ENCODE assay signal across 11 cellular contexts in genomic region chr1:6489383-6489765, GRCh38. TPM values are rescaled to one million over a fixed set of nuclear protein-coding genes. Genes with fewer than 3 reads are reported as not detected.
DNase-seq lines count a peak whose midpoint lies in the region; ATAC-seq, FAIRE-seq and TF ChIP-seq lines count a peak whose summit lies in the region.
"Had no signal": no experiment of that assay in that cellular context is flagged by ENCODE, and none has a peak within 500 bp of the region (broad histone marks: within the 10 kb centered on the region; RNA-seq: fewer than 3 reads in every experiment).

No MANE protein-coding gene starts in this region.

- no peak overlapping the region for H3K9ac ChIP-seq in HUES64 (ENCODE audit: low read depth, low read length)
- H3K9ac ChIP-seq in astrocyte (ENCODE audit: low read length), result peak overlapping the region; percentile 96

- H3K4me1 ChIP-seq in CD8-positive, alpha-beta T cell (ENCODE audit: insufficient read depth, low read length), result peaks cover 34% of the 10 kb centered on the region
- H3K4me1 ChIP-seq in HUES64 (ENCODE audit: insufficient read depth, low read length) (peaks cover 22% of the 10 kb centered on the region; the same call in 1 of the 2 replicates), astrocyte (ENCODE audit: insufficient read depth, low read length) (peaks cover 43% of the 10 kb centered on the region)
- peaks cover 23% of the 10 kb centered on the region for H3K4me1 ChIP-seq in CD8-positive, alpha-beta memory T cell (ENCODE audit: insufficient read depth, low read length)

- peaks cover 13% of the 10 kb centered on the region for H3K27me3 Mint-ChIP-seq in CD8-positive, alpha-beta T cell (ENCODE audit: low read depth)
- H3K27me3 Mint-ChIP-seq in astrocyte (ENCODE audit: low read depth, unreplicated experiment) (no peaks in the 10 kb centered on the region), naive B cell (peaks cover 5 to 33% (median 28%) of the 10 kb centered on the region in 3 donors)
- peaks cover 11 to 23% of the 10 kb centered on the region in 2 donors for H3K27me3 Mint-ChIP-seq in CD8-positive, alpha-beta memory T cell
- H3K27me3 Mint-ChIP-seq in stimulated activated memory B cell treated with anti-CD40 and anti-IgM and Interleukin-4, amounts not matched to agents 10 μg/mL and 1 μg/mL and 100 μg/mL, for 72 hours, result peaks cover 33% of the 10 kb centered on the region

- H3K27me3 ChIP-seq in CD8-positive, alpha-beta T cell (ENCODE audit: insufficient read depth, low read length), result peaks cover 7% of the 10 kb centered on the region
- H3K27me3 ChIP-seq in HUES64 (ENCODE audit: insufficient read depth, low read length) (peaks cover 4% of the 10 kb centered on the region; the same call in 1 of the 2 replicates), astrocyte (ENCODE audit: insufficient read depth, low read length) (no peaks in the 10 kb centered on the region)
- peaks cover 16% of the 10 kb centered on the region for H3K27me3 ChIP-seq in CD8-positive, alpha-beta memory T cell (ENCODE audit: insufficient read depth, low read length, poor library complexity, severe bottlenecking)

- no peak overlapping the region for H3K4me3 ChIP-seq in CD8-positive, alpha-beta T cell (ENCODE audit: low read depth, low read length)
- H3K4me3 ChIP-seq in HUES64 (ENCODE audit: low read length) (0 out of 2 replicates have a peak overlapping the region, but pooled peaks have one; percentile 72), astrocyte (ENCODE audit: insufficient read depth, low read depth, low read length) (peak overlapping the region; percentile 91)
- H3K4me3 ChIP-seq in CD8-positive, alpha-beta memory T cell (ENCODE audit: low read length), result no peak overlapping the region

- no peak for DNase-seq in CD8-positive, alpha-beta T cell
- DNase-seq in astrocyte (ENCODE audit: low read depth) (no peak), naive B cell (no peak), sciatic nerve (ENCODE audit: low spot score) (no peak)
- no peak for DNase-seq in CD8-positive, alpha-beta memory T cell

- H3K4me3 Mint-ChIP-seq in CD8-positive, alpha-beta T cell, result peak overlapping the region; percentile 37
- H3K4me3 Mint-ChIP-seq in astrocyte (ENCODE audit: unreplicated experiment) (peak overlapping the region; percentile 86), naive B cell (peak overlapping the region in 7 of 8 donors; percentile 33 to 89 (median 78))
- H3K4me3 Mint-ChIP-seq in CD8-positive, alpha-beta memory T cell, result peak overlapping the region in 2 of 7 donors; percentile 15 to 83
- H3K4me3 Mint-ChIP-seq in stimulated activated memory B cell treated with anti-CD40 and anti-IgM and Interleukin-4, amounts not matched to agents 10 μg/mL and 1 μg/mL and 100 μg/mL, for 72 hours, result no peak overlapping the region

- no peak overlapping the region for H3K27ac Mint-ChIP-seq in CD8-positive, alpha-beta T cell
- H3K27ac Mint-ChIP-seq in astrocyte (ENCODE audit: unreplicated experiment), result no peak overlapping the region
- H3K27ac Mint-ChIP-seq in naive B cell, result no peak overlapping the region
- H3K27ac Mint-ChIP-seq in CD8-positive, alpha-beta memory T cell, result no peak overlapping the region
- H3K27ac Mint-ChIP-seq in stimulated activated memory B cell treated with anti-CD40 and anti-IgM and Interleukin-4, amounts not matched to agents 10 μg/mL and 1 μg/mL and 100 μg/mL, for 72 hours, result no peak overlapping the region

- peaks cover 59% of the 10 kb centered on the region for H3K79me2 ChIP-seq in astrocyte (ENCODE audit: insufficient read depth, low read length)

- peak overlapping the region; percentile 100 for H3K4me2 ChIP-seq in astrocyte (ENCODE audit: low read length)

- no peaks in the 10 kb centered on the region for H3K36me3 ChIP-seq in CD8-positive, alpha-beta T cell (ENCODE audit: insufficient read depth, low read length)
- no peaks in the 10 kb centered on the region for H3K36me3 ChIP-seq in HUES64 (ENCODE audit: insufficient read depth, low read length)
- no peaks in the 10 kb centered on the region for H3K36me3 ChIP-seq in astrocyte (ENCODE audit: insufficient read depth, low read length)
- H3K36me3 ChIP-seq in CD8-positive, alpha-beta memory T cell (ENCODE audit: insufficient read depth, low read length), result no peaks in the 10 kb centered on the region

- POLR2A ChIA-PET in CD8-positive, alpha-beta T cell (lab: Charles Lee), result interaction anchor here (1.2 to 2.8 kb wide), 4 partner anchors 23 to 295 kb away, joined by 3 to 11 read pairs (median 4); partner anchors contain the start of genes NOL9, TAS1R1 and TNFRSF25
- POLR2A ChIA-PET in CD8-positive, alpha-beta memory T cell (lab: Charles Lee), result interaction anchor here (1.0 kb wide), 1 partner anchor 66 kb away, joined by 4 read pairs; no protein-coding TSS in a partner anchor

- H3K27ac ChIP-seq in CD8-positive, alpha-beta T cell (ENCODE audit: low read depth, low read length), result no peak overlapping the region
- H3K27ac ChIP-seq in HUES64 (ENCODE audit: low read depth, low read length), result no peak overlapping the region
- no peak overlapping the region for H3K27ac ChIP-seq in astrocyte (ENCODE audit: low read depth, low read length)
- no peak overlapping the region for H3K27ac ChIP-seq in CD8-positive, alpha-beta memory T cell (ENCODE audit: low read depth, low read length)

- peaks cover 6% of the 10 kb centered on the region for H4K20me1 ChIP-seq in astrocyte (ENCODE audit: insufficient read depth, low read length)

- intact Hi-C loops in CD8-positive, alpha-beta T cell (cut with DNase I, micrococcal nuclease), result no loop called here
- intact Hi-C loops in sciatic nerve (cut with DNase I), result no loop called here

- no peak overlapping the region for H2AFZ ChIP-seq in astrocyte (ENCODE audit: low read depth, low read length)

- H3K9me3 Mint-ChIP-seq in CD8-positive, alpha-beta T cell, result no peaks in the 10 kb centered on the region
- H3K9me3 Mint-ChIP-seq in astrocyte (ENCODE audit: unreplicated experiment), result no peaks in the 10 kb centered on the region
- H3K9me3 Mint-ChIP-seq in naive B cell, result no peaks in the 10 kb centered on the region
- no peaks in the 10 kb centered on the region for H3K9me3 Mint-ChIP-seq in CD8-positive, alpha-beta memory T cell
- H3K9me3 Mint-ChIP-seq in stimulated activated memory B cell treated with anti-CD40 and anti-IgM and Interleukin-4, amounts not matched to agents 10 μg/mL and 1 μg/mL and 100 μg/mL, for 72 hours, result no peaks in the 10 kb centered on the region
- H3K9me3 Mint-ChIP-seq: stimulated activated naive B cell treated with anti-CD40 and anti-IgM and Interleukin-4, amounts not matched to agents 10 μg/mL and 1 μg/mL and 100 μg/mL, for 72 hours had no signal

- CTCF ChIA-PET in CD8-positive, alpha-beta T cell (lab: Charles Lee), result interaction anchor here (0.6 to 5.9 kb wide), 24 partner anchors 9 to 473 kb away, joined by 3 to 102 read pairs (median 4); partner anchors contain the start of genes NOL9, TAS1R1, THAP3 and TNFRSF25
- CTCF ChIA-PET in CD8-positive, alpha-beta memory T cell (lab: Charles Lee), result interaction anchor here (0.8 to 7.2 kb wide), 17 partner anchors 10 to 157 kb away, joined by 3 to 79 read pairs (median 5); partner anchors contain the start of genes NOL9, TAS1R1 and TNFRSF25

- ATAC-seq in CD8-positive, alpha-beta T cell, result no peak
- ATAC-seq in naive B cell (ENCODE audit: low read depth in 2 of 2) (no peak), sciatic nerve (no peak), GM18861 (IDR thresholded peaks at IDR 0.05; ENCODE audit: unreplicated experiment) (no peak)
- ATAC-seq in stimulated activated memory B cell treated with anti-CD40 and anti-IgM and Interleukin-4, amounts not matched to agents 10 μg/mL and 1 μg/mL and 100 μg/mL, for 72 hours, result no peak

- no peak for FAIRE-seq in astrocyte (lab: Jason Lieb, UNC)
- FAIRE-seq: colon, H54 had no signal

- 78% methylated on average over 9 of the region's 9 CpGs for WGBS in HUES64

- H3K36me3 Mint-ChIP-seq in CD8-positive, alpha-beta T cell, result no peaks in the 10 kb centered on the region
- H3K36me3 Mint-ChIP-seq in astrocyte (ENCODE audit: low read depth, unreplicated experiment), result peaks cover 2% of the 10 kb centered on the region
- no peaks in the 10 kb centered on the region for H3K36me3 Mint-ChIP-seq in naive B cell
- H3K36me3 Mint-ChIP-seq in CD8-positive, alpha-beta memory T cell, result peaks cover 0 to 2% (median 0%) of the 10 kb centered on the region in 3 donors
- H3K36me3 Mint-ChIP-seq in stimulated activated memory B cell treated with anti-CD40 and anti-IgM and Interleukin-4, amounts not matched to agents 10 μg/mL and 1 μg/mL and 100 μg/mL, for 72 hours, result no peaks in the 10 kb centered on the region
- H3K36me3 Mint-ChIP-seq: stimulated activated naive B cell treated with anti-CD40 and anti-IgM and Interleukin-4, amounts not matched to agents 10 μg/mL and 1 μg/mL and 100 μg/mL, for 72 hours had no signal

- peaks cover 23% of the 10 kb centered on the region for H3K4me1 Mint-ChIP-seq in CD8-positive, alpha-beta T cell (ENCODE audit: low read depth)
- H3K4me1 Mint-ChIP-seq in astrocyte (ENCODE audit: low read depth, unreplicated experiment), result peaks cover 8% of the 10 kb centered on the region
- peaks cover 24 to 29% (median 28%) of the 10 kb centered on the region in 3 donors for H3K4me1 Mint-ChIP-seq in naive B cell
- H3K4me1 Mint-ChIP-seq in CD8-positive, alpha-beta memory T cell, result peaks cover 14 to 26% (median 18%) of the 10 kb centered on the region in 3 donors
- H3K4me1 Mint-ChIP-seq in stimulated activated memory B cell treated with anti-CD40 and anti-IgM and Interleukin-4, amounts not matched to agents 10 μg/mL and 1 μg/mL and 100 μg/mL, for 72 hours, result peaks cover 32% of the 10 kb centered on the region

- H3K9me3 ChIP-seq in CD8-positive, alpha-beta T cell (ENCODE audit: low read length), result no peaks in the 10 kb centered on the region
- H3K9me3 ChIP-seq in HUES64 (ENCODE audit: insufficient read depth, low read depth, low read length), result no peaks in the 10 kb centered on the region
- no peaks in the 10 kb centered on the region for H3K9me3 ChIP-seq in astrocyte (ENCODE audit: insufficient read depth, low read depth, low read length)
- no peaks in the 10 kb centered on the region for H3K9me3 ChIP-seq in CD8-positive, alpha-beta memory T cell (ENCODE audit: low read length)

- no peak for TF ChIP-seq CTCF in CD8-positive, alpha-beta T cell (IDR thresholded peaks at IDR 0.05)
- no peak for TF ChIP-seq CTCF in astrocyte (IDR thresholded peaks at IDR 0.05; ENCODE audit: insufficient read depth, low read depth, low read length)

RNA-seq across cellular contexts. Expression of gene PLEKHG5, which starts 2.1 kb away (rescaled TPM):
- 1 to 10 TPM; 4.0 to 5.0 TPM for total RNA-seq in CD8-positive, alpha-beta T cell
- 7.3 TPM for polyA plus RNA-seq in HUES64 (2013, experiment 1 of 2)
- 9.9 TPM for polyA plus RNA-seq in HUES64 (2013, experiment 2 of 2)
- 23.0 and 25.1 TPM in 2 replicates for total RNA-seq in astrocyte
- not detected for polyA plus RNA-seq in naive B cell (ENCODE audit: low read depth in 6 of 6)
- 77.7 TPM for total RNA-seq in sciatic nerve
- total RNA-seq in CD8-positive, alpha-beta memory T cell, result 1 to 10 TPM; 2.2 to 2.6 TPM
- polyA plus RNA-seq in CD8-positive, alpha-beta memory T cell, result 1.0 TPM

RNA-seq across cellular contexts. Expression of gene TNFRSF25, which starts 23.4 kb away (rescaled TPM):
- 100 to 1,000 TPM; 178 to 185 TPM for total RNA-seq in CD8-positive, alpha-beta T cell
- polyA plus RNA-seq in HUES64 (2013, experiment 1 of 2), result 7.2 TPM
- polyA plus RNA-seq in HUES64 (2013, experiment 2 of 2), result 9.2 TPM
- total RNA-seq in astrocyte, result 16.5 and 18.8 TPM in 2 replicates
- polyA plus RNA-seq in naive B cell (ENCODE audit: low read depth in 6 of 6), result under 1 TPM in 2 of 6 donors, not detected in 4; 0.28 to 0.68 TPM
- 52.0 TPM for total RNA-seq in sciatic nerve
- total RNA-seq in CD8-positive, alpha-beta memory T cell, result 100 to 1,000 TPM in 1 of 2 experiments, 10 to 100 TPM in 1; 90.8 to 100 TPM
- 30.0 TPM for polyA plus RNA-seq in CD8-positive, alpha-beta memory T cell

Comparison
In these comparisons a context has a peak if more than half of its experiments do, and no peak if none do; other contexts are left out.
1. H3K4me3 ChIP-seq: peak in HUES64 (single experiment) and astrocyte (single experiment); none in CD8-positive, alpha-beta T cell (single experiment) and CD8-positive, alpha-beta memory T cell (single experiment).